ENCODE assay signal across 9 cellular contexts in genomic region chr12:53728206-53728605, GRCh38. TPM values are rescaled to one million over a fixed set of nuclear protein-coding genes. Genes with fewer than 3 reads are reported as not detected.
A peak's percentile ranks its signal among the peaks of the same experiment; 100 is the strongest.
DNase-seq lines count a peak whose midpoint lies in the region; ATAC-seq and TF ChIP-seq lines count a peak whose summit lies in the region.
"Had no signal": no experiment of that assay in that cellular context is flagged by ENCODE, and none has a peak within 500 bp of the region (broad histone marks: within the 10 kb centered on the region; RNA-seq: fewer than 3 reads in every experiment).

No MANE protein-coding gene starts in this region.

- H3K79me2 ChIP-seq in OCI-LY3 (ENCODE audit: low read length) (no peaks in the 10 kb centered on the region), parathyroid adenoma (peaks cover 2% of the 10 kb centered on the region)

- H3K4me1 ChIP-seq in OCI-LY3 (ENCODE audit: low read length) (peaks cover 13% of the 10 kb centered on the region), endocrine pancreas (ENCODE audit: control insufficient read depth, insufficient read depth, low read length) (peaks cover 6% of the 10 kb centered on the region), parathyroid adenoma (no peaks in the 10 kb centered on the region)

- no peaks in the 10 kb centered on the region for H4K20me1 ChIP-seq in OCI-LY3 (ENCODE audit: insufficient read depth, low read length)

- H3K27me3 ChIP-seq in OCI-LY3 (ENCODE audit: low read depth, low read length) (0 out of 2 replicates have a peak, but pooled peaks cover 3% of the 10 kb centered on the region), endocrine pancreas (ENCODE audit: control insufficient read depth, insufficient read depth, low read length) (no peaks in the 10 kb centered on the region), parathyroid adenoma (ENCODE audit: control insufficient read depth, insufficient read depth, low read length) (no peaks in the 10 kb centered on the region), H7 (ENCODE audit: control insufficient read depth, insufficient read depth, low read length) (peaks cover under 1% of the 10 kb centered on the region; the same call in 1 of the 2 replicates)

- ATAC-seq in HG02588 (IDR thresholded peaks at IDR 0.05; ENCODE audit: unreplicated experiment) = no peak

- H3K9me3 ChIP-seq in OCI-LY3 (ENCODE audit: insufficient read depth, low read length) (no peaks in the 10 kb centered on the region), endocrine pancreas (ENCODE audit: control insufficient read depth, low read length) (no peaks in the 10 kb centered on the region), parathyroid adenoma (ENCODE audit: control insufficient read depth, low read length) (no peaks in the 10 kb centered on the region)

- peak overlapping the region; percentile 86 for H3K4me2 ChIP-seq in OCI-LY3 (ENCODE audit: low read length)
- peak overlapping the region; percentile 86 for H3K4me2 ChIP-seq in parathyroid adenoma (ENCODE audit: low read length)

- H3K36me3 ChIP-seq in OCI-LY3 (replicated peaks; ENCODE audit: low read depth, low read length) = no peaks in the 10 kb centered on the region
- no peaks in the 10 kb centered on the region for H3K36me3 ChIP-seq in endocrine pancreas (ENCODE audit: control insufficient read depth, insufficient read depth, low read length)
- H3K36me3 ChIP-seq in parathyroid adenoma (ENCODE audit: control insufficient read depth, insufficient read depth, low read length) = no peaks in the 10 kb centered on the region
- no peaks in the 10 kb centered on the region for H3K36me3 ChIP-seq in H7 (replicated peaks; ENCODE audit: control insufficient read depth, insufficient read depth, low read length)

- DNase-seq in G401 (ENCODE audit: low spot score) (peak; percentile 56), inferior parietal cortex (ENCODE audit: extremely low spot score) (no peak), hippocampal formation (lab: John Stamatoyannopoulos, UW) (no peak), H7 (no peak)

- H2AFZ ChIP-seq in OCI-LY3 (ENCODE audit: low read depth, low read length) (0 out of 2 replicates have a peak overlapping the region, but pooled peaks have one; percentile 86), parathyroid adenoma (peak overlapping the region; percentile 94)

- H3K27ac ChIP-seq in OCI-LY3 (ENCODE audit: low read length) = no peak overlapping the region
- peak overlapping the region; percentile 25 for H3K27ac ChIP-seq in parathyroid adenoma

- in situ Hi-C loops in G401 (cut with HindIII; ENCODE audit: low sequenced_read_pairs) = no loop called here

- TF ChIP-seq CTCF in OCI-LY3 (IDR thresholded peaks at IDR 0.05; ENCODE audit: low read depth, low read length) (no peak), parathyroid adenoma (IDR thresholded peaks at IDR 0.05) (no peak)

- H3K4me3 ChIP-seq in OCI-LY3 (ENCODE audit: low read length) = peak overlapping the region; percentile 85
- H3K4me3 ChIP-seq in endocrine pancreas (ENCODE audit: control insufficient read depth, insufficient read depth, low read length) = peak overlapping the region; percentile 84
- H3K4me3 ChIP-seq in parathyroid adenoma (ENCODE audit: low read depth, low read length) = no peak overlapping the region
- no peak overlapping the region for H3K4me3 ChIP-seq in H7 (ENCODE audit: insufficient read depth, low read depth, low read length)

- H3K9ac ChIP-seq in OCI-LY3 (ENCODE audit: low read length) = peak overlapping the region; percentile 66; the same call in 1 of the 2 replicates
- peak overlapping the region; percentile 58 for H3K9ac ChIP-seq in endocrine pancreas (ENCODE audit: control insufficient read depth, insufficient read depth, low read length)
- no peak overlapping the region for H3K9ac ChIP-seq in parathyroid adenoma

RNA-seq across cellular contexts. Expression of gene CALCOCO1, which starts 1.0 kb away (rescaled TPM):
- total RNA-seq in G401 (2014; rRNA removed; shearing (Covaris generic)) = 232 and 250 TPM in 2 replicates
- 17.3 and 18.7 TPM in 2 replicates for total RNA-seq in H7 (2014; rRNA removed; shearing (Covaris generic))

RNA-seq across cellular contexts. Expression of gene CISTR, which starts 23.6 kb away (rescaled TPM):
- not detected in 2 replicates for total RNA-seq in G401 (2014; rRNA removed; shearing (Covaris generic))
- total RNA-seq in H7 (2014; rRNA removed; shearing (Covaris generic)) = not detected in 2 replicates
- total RNA-seq: glomerular endothelial cell had no signal

RNA-seq across cellular contexts. Expression of gene ATP5MC2, which starts 52.3 kb away (rescaled TPM):
- 219 and 225 TPM in 2 replicates for total RNA-seq in G401 (2014; rRNA removed; shearing (Covaris generic))
- 382 and 460 TPM in 2 replicates for total RNA-seq in H7 (2014; rRNA removed; shearing (Covaris generic))

Comparison
In these comparisons a context has a peak if more than half of its experiments do, and no peak if none do; other contexts are left out.
1. H3K4me3 ChIP-seq: peak in OCI-LY3 (single experiment) and endocrine pancreas (single experiment); none in parathyroid adenoma (single experiment) and H7 (single experiment).
2. RNA of gene CALCOCO1, which starts 1.0 kb away (total RNA-seq): 232 to 250 TPM in G401; 17.3 to 18.7 TPM in H7; every median in the first group is over 10 times any median in the second.